In genomic region chr14:20384321-20384720, GRCh38 we compare ENCODE assay signal across 18 cellular contexts. TPM values are rescaled to one million over a fixed set of nuclear protein-coding genes. Genes with fewer than 3 reads are reported as not detected.
DNase-seq lines count a peak whose midpoint lies in the region; ATAC-seq and TF ChIP-seq lines count a peak whose summit lies in the region.
"Had no signal": no experiment of that assay in that cellular context is flagged by ENCODE, and none has a peak within 500 bp of the region (broad histone marks: within the 10 kb centered on the region; RNA-seq: fewer than 3 reads in every experiment).

No MANE protein-coding gene starts in this region.

- no peaks in the 10 kb centered on the region for H3K4me1 Mint-ChIP-seq in activated T-helper 17 cell treated with anti-CD3 and anti-CD28 coated beads, Interleukin-2, amount 50 U/mL, for 72 hours
- H3K4me1 Mint-ChIP-seq in endothelial cell (ENCODE audit: unreplicated experiment) = no peaks in the 10 kb centered on the region
- H3K4me1 Mint-ChIP-seq in stimulated activated memory B cell treated with anti-CD40 and anti-IgM and Interleukin-4, amounts not matched to agents 10 μg/mL and 1 μg/mL and 100 μg/mL, for 72 hours = peaks cover 18% of the 10 kb centered on the region

- no peak for DNase-seq in activated naive CD4-positive, alpha-beta T cell treated with anti-CD3 and anti-CD28 coated beads, Interleukin-2, amount 50 U/mL, for 72 hours (ENCODE audit: low spot score in 2 of 2)
- DNase-seq in activated naive CD4-positive, alpha-beta T cell (lab: John Stamatoyannopoulos, UW) = no peak
- no peak for DNase-seq in endothelial cell (ENCODE audit: low spot score)
- DNase-seq in LoVo (ENCODE audit: low spot score) = no peak
- DNase-seq in DMS53 (lab: John Stamatoyannopoulos, UW) = no peak
- DNase-seq: ACHN; BE2C; C1 segment of cervical spinal cord; Caco-2; CD4-positive, alpha-beta T cell; DMS79; GDM1; GM23248 had no signal

- no peaks in the 10 kb centered on the region for H3K9me3 Mint-ChIP-seq in activated naive CD4-positive, alpha-beta T cell treated with anti-CD3 and anti-CD28 coated beads, Interleukin-2, amount 50 U/mL, for 72 hours
- no peaks in the 10 kb centered on the region for H3K9me3 Mint-ChIP-seq in activated T-helper 17 cell treated with anti-CD3 and anti-CD28 coated beads, Interleukin-2, amount 50 U/mL, for 72 hours
- H3K9me3 Mint-ChIP-seq in endothelial cell (ENCODE audit: unreplicated experiment) = no peaks in the 10 kb centered on the region
- H3K9me3 Mint-ChIP-seq in stimulated activated memory B cell treated with anti-CD40 and anti-IgM and Interleukin-4, amounts not matched to agents 10 μg/mL and 1 μg/mL and 100 μg/mL, for 72 hours = no peaks in the 10 kb centered on the region
- H3K9me3 Mint-ChIP-seq: CD4-positive, alpha-beta T cell had no signal

- no peak overlapping the region for H3K4me3 Mint-ChIP-seq in activated T-helper 17 cell treated with anti-CD3 and anti-CD28 coated beads, Interleukin-2, amount 50 U/mL, for 72 hours
- H3K4me3 Mint-ChIP-seq in endothelial cell (ENCODE audit: unreplicated experiment) = peak overlapping the region; percentile 59
- no peak overlapping the region for H3K4me3 Mint-ChIP-seq in stimulated activated memory B cell treated with anti-CD40 and anti-IgM and Interleukin-4, amounts not matched to agents 10 μg/mL and 1 μg/mL and 100 μg/mL, for 72 hours
- H3K4me3 Mint-ChIP-seq: CD4-positive, alpha-beta T cell had no signal

- peaks cover 8 to 31% of the 10 kb centered on the region in 2 donors for H3K36me3 Mint-ChIP-seq in activated naive CD4-positive, alpha-beta T cell treated with anti-CD3 and anti-CD28 coated beads, Interleukin-2, amount 50 U/mL, for 72 hours
- H3K36me3 Mint-ChIP-seq in activated T-helper 17 cell treated with anti-CD3 and anti-CD28 coated beads, Interleukin-2, amount 50 U/mL, for 72 hours (ENCODE audit: low read depth) = peaks cover 100% of the 10 kb centered on the region
- H3K36me3 Mint-ChIP-seq in endothelial cell (ENCODE audit: low read depth, unreplicated experiment) = peaks cover 72% of the 10 kb centered on the region
- peaks cover 90% of the 10 kb centered on the region for H3K36me3 Mint-ChIP-seq in stimulated activated memory B cell treated with anti-CD40 and anti-IgM and Interleukin-4, amounts not matched to agents 10 μg/mL and 1 μg/mL and 100 μg/mL, for 72 hours

- peak overlapping the region; percentile 56 to 62 for H3K27ac Mint-ChIP-seq in activated naive CD4-positive, alpha-beta T cell treated with anti-CD3 and anti-CD28 coated beads, Interleukin-2, amount 50 U/mL, for 72 hours
- H3K27ac Mint-ChIP-seq in activated T-helper 17 cell treated with anti-CD3 and anti-CD28 coated beads, Interleukin-2, amount 50 U/mL, for 72 hours = peak overlapping the region; percentile 54
- peak overlapping the region; percentile 42 for H3K27ac Mint-ChIP-seq in endothelial cell (ENCODE audit: unreplicated experiment)
- H3K27ac Mint-ChIP-seq in stimulated activated memory B cell treated with anti-CD40 and anti-IgM and Interleukin-4, amounts not matched to agents 10 μg/mL and 1 μg/mL and 100 μg/mL, for 72 hours = peak overlapping the region; percentile 54
- H3K27ac Mint-ChIP-seq: CD4-positive, alpha-beta T cell had no signal

- no peak for TF ChIP-seq CTCF in endothelial cell (IDR thresholded peaks at IDR 0.05; ENCODE audit: unreplicated experiment)

- no peak for ATAC-seq in activated naive CD4-positive, alpha-beta T cell treated with anti-CD3 and anti-CD28 coated beads, Interleukin-2, amount 50 U/mL, for 72 hours
- no peak for ATAC-seq in activated T-helper 17 cell treated with anti-CD3 and anti-CD28 coated beads, Interleukin-2, amount 50 U/mL, for 72 hours (replicated peaks)
- no peak for ATAC-seq in stimulated activated memory B cell treated with anti-CD40 and anti-IgM and Interleukin-4, amounts not matched to agents 10 μg/mL and 1 μg/mL and 100 μg/mL, for 72 hours

- H3K27me3 Mint-ChIP-seq in activated T-helper 17 cell treated with anti-CD3 and anti-CD28 coated beads, Interleukin-2, amount 50 U/mL, for 72 hours = no peaks in the 10 kb centered on the region
- H3K27me3 Mint-ChIP-seq in endothelial cell (ENCODE audit: unreplicated experiment) = peaks cover 13% of the 10 kb centered on the region
- H3K27me3 Mint-ChIP-seq in stimulated activated memory B cell treated with anti-CD40 and anti-IgM and Interleukin-4, amounts not matched to agents 10 μg/mL and 1 μg/mL and 100 μg/mL, for 72 hours = no peaks in the 10 kb centered on the region
- H3K27me3 Mint-ChIP-seq: CD4-positive, alpha-beta T cell had no signal

RNA-seq across cellular contexts. Expression of gene TEP1, which starts 29.0 kb away (rescaled TPM):
- 10 to 100 TPM; 43.3 to 69.8 TPM for total RNA-seq in activated naive CD4-positive, alpha-beta T cell treated with anti-CD3 and anti-CD28 coated beads, Interleukin-2, amount 50 U/mL, for 72 hours
- 10 to 100 TPM; 36.6 to 86.1 TPM for total RNA-seq in activated T-helper 17 cell treated with anti-CD3 and anti-CD28 coated beads, Interleukin-2, amount 50 U/mL, for 72 hours
- total RNA-seq in endothelial cell (ENCODE audit: unreplicated experiment) = 44.0 TPM

RNA-seq across cellular contexts. Expression of gene PARP2, which starts 40.9 kb away (rescaled TPM):
- 100 to 1,000 TPM in 1 of 2 donors, 10 to 100 TPM in 1; 45.9 to 121 TPM for total RNA-seq in activated naive CD4-positive, alpha-beta T cell treated with anti-CD3 and anti-CD28 coated beads, Interleukin-2, amount 50 U/mL, for 72 hours
- 10 to 100 TPM; 35.2 to 65.3 TPM for total RNA-seq in activated T-helper 17 cell treated with anti-CD3 and anti-CD28 coated beads, Interleukin-2, amount 50 U/mL, for 72 hours
- 24.4 TPM for total RNA-seq in endothelial cell (ENCODE audit: unreplicated experiment)

RNA-seq across cellular contexts. Expression of gene CCNB1IP1, which starts 51.2 kb away (rescaled TPM):
- total RNA-seq in activated naive CD4-positive, alpha-beta T cell treated with anti-CD3 and anti-CD28 coated beads, Interleukin-2, amount 50 U/mL, for 72 hours = 100 to 1,000 TPM in 1 of 2 donors, 10 to 100 TPM in 1; 56.8 to 122 TPM
- 10 to 100 TPM; 53.5 to 93.4 TPM for total RNA-seq in activated T-helper 17 cell treated with anti-CD3 and anti-CD28 coated beads, Interleukin-2, amount 50 U/mL, for 72 hours
- total RNA-seq in endothelial cell (ENCODE audit: unreplicated experiment) = 91.1 TPM

RNA-seq across cellular contexts. Expression of gene KLHL33, which starts 51.6 kb away (rescaled TPM):
- under 1 TPM; 0.04 to 0.09 TPM for total RNA-seq in activated naive CD4-positive, alpha-beta T cell treated with anti-CD3 and anti-CD28 coated beads, Interleukin-2, amount 50 U/mL, for 72 hours
- total RNA-seq in activated T-helper 17 cell treated with anti-CD3 and anti-CD28 coated beads, Interleukin-2, amount 50 U/mL, for 72 hours = under 1 TPM; 0.04 to 0.11 TPM
- total RNA-seq in endothelial cell (ENCODE audit: unreplicated experiment) = 0.08 TPM
- total RNA-seq: Caco-2, Daoy, GM23248, H4, HT-29 had no signal
